ENCODE assay signal across 8 cellular contexts in the genomic region with DNA sequence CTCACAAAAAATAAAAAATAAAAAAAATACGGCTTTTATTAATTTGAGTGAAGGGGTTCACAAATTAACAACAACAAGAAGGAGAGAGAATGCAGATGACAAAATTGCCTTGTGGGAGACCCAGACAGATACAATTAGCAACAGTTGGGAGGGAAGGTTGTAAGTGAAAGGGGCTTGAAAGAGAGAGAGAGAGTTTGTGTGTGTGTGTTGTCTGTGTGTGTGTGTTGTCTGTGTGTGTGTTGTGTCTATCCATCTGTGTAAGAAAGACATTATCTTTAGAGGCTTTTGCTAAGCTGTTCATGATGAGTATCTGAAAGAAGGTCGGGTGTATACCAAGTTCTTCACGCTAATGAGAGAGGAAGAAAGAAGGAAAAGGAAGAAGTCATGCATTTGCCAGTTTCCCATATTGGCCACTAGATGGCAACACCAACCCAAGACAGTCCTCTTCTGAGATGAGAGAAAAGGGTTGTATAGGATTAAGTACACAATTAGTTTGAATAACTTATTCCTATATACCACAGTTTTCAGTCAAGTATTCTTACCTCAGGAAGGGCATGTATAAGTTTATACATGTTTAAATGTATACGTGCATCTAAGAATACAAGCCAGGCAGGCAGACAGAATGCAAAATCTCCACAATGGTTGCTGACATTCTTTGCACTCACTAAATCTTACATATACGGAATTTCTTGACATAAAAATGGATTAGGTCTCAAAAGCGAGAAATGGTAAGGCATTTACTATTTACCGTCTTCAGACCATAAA.
DNase-seq lines count a peak whose midpoint lies in the region; TF ChIP-seq lines count a peak whose summit lies in the region.

No MANE protein-coding gene starts in this region.

- H3K27ac ChIP-seq in ACC112 (ENCODE audit: low read depth, low read length), result peak overlapping the region; percentile 81
- peak overlapping the region in 17 of 59 donors; percentile 13 to 77 (median 49) for H3K27ac ChIP-seq in dorsolateral prefrontal cortex
- H3K27ac ChIP-seq in subcutaneous abdominal adipose tissue (ENCODE audit: low read depth, low read length), result peak overlapping the region; percentile 32

- H3K9ac ChIP-seq in subcutaneous abdominal adipose tissue (ENCODE audit: low read length in 5 of 5), result peak overlapping the region in 4 of 5 donors; percentile 13 to 72 (median 64)

- intact Hi-C loops in dorsolateral prefrontal cortex (cut with DNase I), result loop anchor here (2.0 to 5.0 kb wide), 3 partner anchors 63 to 371 kb away; partner anchors contain the start of genes CD2AP (in 1 of the 2) and OPN5 (in 1 of the 2)

- peak; percentile 37 for DNase-seq in HFF-Myc (ENCODE audit: extremely low read depth, low read depth)
- peak; percentile 58 for DNase-seq in MV-4-11 (lab: John Stamatoyannopoulos, UW)
- DNase-seq in T-helper 1 cell, result peak in 3 of 5 donors; percentile 6 to 55 (median 22)
- DNase-seq in dorsolateral prefrontal cortex, result peak in 3 of 10 donors; percentile 16 to 38 (median 19)
- peak; percentile 91 for DNase-seq in medulla oblongata (ENCODE audit: extremely low spot score)

- TF ChIP-seq CTCF in HFF-Myc (IDR thresholded peaks at IDR 0.05; ENCODE audit: low read depth, low read length, missing control alignments) (peak; percentile 88), dorsolateral prefrontal cortex (IDR thresholded peaks at IDR 0.05 in 54 of 56, conservative IDR thresholded peaks at IDR 0.05 in 2 of 56; ENCODE audit: low read depth in 1 of 56, partially characterized antibody in 56 of 56) (peak; percentile 80 to 100 (median 90))

- H3K27me3 ChIP-seq in ACC112 (ENCODE audit: insufficient read depth, low read length) (no peaks in the 10 kb centered on the region), dorsolateral prefrontal cortex (no peaks in the 10 kb centered on the region), subcutaneous abdominal adipose tissue (ENCODE audit: control insufficient read depth in 5 of 5, insufficient read depth in 4 of 5, low read length in 5 of 5) (no peaks in the 10 kb centered on the region)

- H3K4me1 ChIP-seq in ACC112 (ENCODE audit: control insufficient read depth, insufficient read depth, low read length, unreplicated experiment) (peaks cover 12% of the 10 kb centered on the region), subcutaneous abdominal adipose tissue (ENCODE audit: control insufficient read depth in 5 of 5, insufficient read depth in 5 of 5, low read length in 5 of 5) (peaks cover 0 to 15% (median 10%) of the 10 kb centered on the region in 5 donors)

- no peaks in the 10 kb centered on the region for H3K9me3 ChIP-seq in subcutaneous abdominal adipose tissue (ENCODE audit: control insufficient read depth in 5 of 5, low read length in 5 of 5)

- no peaks in the 10 kb centered on the region for H3K79me2 ChIP-seq in ACC112 (ENCODE audit: control insufficient read depth, insufficient read depth, low read length, unreplicated experiment)

- H2AFZ ChIP-seq in ACC112 (ENCODE audit: low read length, unreplicated experiment), result peak overlapping the region; percentile 100

- H3K36me3 ChIP-seq in ACC112 (ENCODE audit: insufficient read depth, low read length), result no peaks in the 10 kb centered on the region
- no peaks in the 10 kb centered on the region for H3K36me3 ChIP-seq in subcutaneous abdominal adipose tissue (ENCODE audit: control insufficient read depth in 5 of 5, insufficient read depth in 5 of 5, low read length in 5 of 5)

- H3K4me3 ChIP-seq in ACC112 (ENCODE audit: low read depth, low read length) (peak overlapping the region; percentile 77), GM08714 (ENCODE audit: low read length) (peak overlapping the region; percentile 91), HFF-Myc (replicated peaks; ENCODE audit: low read depth, low read length) (peak overlapping the region; percentile 40), dorsolateral prefrontal cortex (peak overlapping the region in 57 of 59 donors; percentile 2 to 63 (median 43)), subcutaneous abdominal adipose tissue (ENCODE audit: low read depth in 1 of 5, low read length in 5 of 5) (peak overlapping the region; percentile 46 to 82 (median 61))

Comparison
In these comparisons a context has a peak if more than half of its experiments do, and no peak if none do; other contexts are left out.
1. H3K4me3 ChIP-seq: peak in every context shown above with its lines; median percentile 91 in GM08714; 77 in ACC112; 61 in subcutaneous abdominal adipose tissue; 43 in dorsolateral prefrontal cortex; 40 in HFF-Myc.